Comparison of ENCODE assay signal across 17 cellular contexts in genomic region chr4:161714022-161714751, GRCh38.
DNase-seq lines count a peak whose midpoint lies in the region; ATAC-seq, FAIRE-seq and TF ChIP-seq lines count a peak whose summit lies in the region.
"Had no signal": no experiment of that assay in that cellular context is flagged by ENCODE, and none has a peak within 500 bp of the region (broad histone marks: within the 10 kb centered on the region; RNA-seq: fewer than 3 reads in every experiment).

No MANE protein-coding gene starts in this region.

- no TSS peak for BruUV-seq in MCF 10A (replicated peaks; lab: Mats Ljungman, UMichigan)

- H3K9me3 Mint-ChIP-seq in MCF 10A (ENCODE audit: unreplicated experiment) = peaks cover 14% of the 10 kb centered on the region
- H3K9me3 Mint-ChIP-seq in effector memory CD8-positive, alpha-beta T cell = peaks cover 7 to 14% of the 10 kb centered on the region in 2 donors
- H3K9me3 Mint-ChIP-seq in natural killer cell treated with Interleukin-12 subunit alpha and Interleukin-12 subunit beta and Interleukin-15 and Interleukin-18, amount 100 ng/mL, for 72 hours = peaks cover 12% of the 10 kb centered on the region
- H3K9me3 Mint-ChIP-seq: activated CD4-positive, alpha-beta T cell treated with anti-CD3 and anti-CD28 coated beads, Interleukin-2, amount 10 ng/mL, durations not matched to agents 24 days and 14 days; endodermal cell had no signal

- H3K27ac ChIP-seq in breast epithelium (no peak overlapping the region), WERI-Rb-1 (peak overlapping the region; percentile 89)
- H3K27ac ChIP-seq: A549, KMS-11, left lung had no signal

- ATAC-seq in effector memory CD8-positive, alpha-beta T cell (replicated peaks) = no peak
- ATAC-seq in natural killer cell treated with Interleukin-12 subunit alpha and Interleukin-12 subunit beta and Interleukin-15 and Interleukin-18, amount 100 ng/mL, for 72 hours = no peak
- ATAC-seq: A549, left lung had no signal

- CTCF ChIA-PET in MCF 10A (lab: Yijun Ruan, JAX) = interaction anchor here (1.0 kb wide), 1 partner anchor 11 kb away, joined by 3 read pairs; no protein-coding TSS in a partner anchor

- H3K4me3 ChIP-seq in breast epithelium (no peak overlapping the region), WERI-Rb-1 (ENCODE audit: low read depth, low read length) (no peak overlapping the region; the same call in 1 of the 2 replicates), fibroblast of villous mesenchyme (ENCODE audit: low read depth, low read length) (no peak overlapping the region)
- H3K4me3 ChIP-seq: A549, left lung had no signal

- H3K36me3 ChIP-seq in breast epithelium (no peaks in the 10 kb centered on the region), WERI-Rb-1 (no peaks in the 10 kb centered on the region)
- H3K36me3 ChIP-seq: left lung had no signal

- no peaks in the 10 kb centered on the region for H3K4me1 ChIP-seq in breast epithelium
- H3K4me1 ChIP-seq: A549, left lung had no signal

- TF ChIP-seq POLR2A in breast epithelium (IDR thresholded peaks at IDR 0.05) = no peak
- no peak for TF ChIP-seq POLR2A in GM12891 (IDR thresholded peaks at IDR 0.05; ENCODE audit: low read depth, low read length)

- peak overlapping the region; percentile 89 for H3K27ac Mint-ChIP-seq in MCF 10A (ENCODE audit: low read depth, unreplicated experiment)
- H3K27ac Mint-ChIP-seq in effector memory CD8-positive, alpha-beta T cell = no peak overlapping the region
- no peak overlapping the region for H3K27ac Mint-ChIP-seq in natural killer cell treated with Interleukin-12 subunit alpha and Interleukin-12 subunit beta and Interleukin-15 and Interleukin-18, amount 100 ng/mL, for 72 hours
- H3K27ac Mint-ChIP-seq: activated CD4-positive, alpha-beta T cell treated with anti-CD3 and anti-CD28 coated beads, Interleukin-2, amount 10 ng/mL, durations not matched to agents 24 days and 14 days; endodermal cell; progenitor cell of endocrine pancreas; type B pancreatic cell had no signal

- no peaks in the 10 kb centered on the region for H3K36me3 Mint-ChIP-seq in MCF 10A (ENCODE audit: insufficient read depth, unreplicated experiment)
- no peaks in the 10 kb centered on the region for H3K36me3 Mint-ChIP-seq in effector memory CD8-positive, alpha-beta T cell (ENCODE audit: insufficient read depth)
- H3K36me3 Mint-ChIP-seq in natural killer cell treated with Interleukin-12 subunit alpha and Interleukin-12 subunit beta and Interleukin-15 and Interleukin-18, amount 100 ng/mL, for 72 hours = peaks cover 4% of the 10 kb centered on the region
- H3K36me3 Mint-ChIP-seq: type B pancreatic cell had no signal

- peaks cover 20% of the 10 kb centered on the region for H3K4me1 Mint-ChIP-seq in MCF 10A (ENCODE audit: insufficient read depth, unreplicated experiment)
- H3K4me1 Mint-ChIP-seq in effector memory CD8-positive, alpha-beta T cell (ENCODE audit: low read depth in 2 of 2) = no peaks in the 10 kb centered on the region
- no peaks in the 10 kb centered on the region for H3K4me1 Mint-ChIP-seq in natural killer cell treated with Interleukin-12 subunit alpha and Interleukin-12 subunit beta and Interleukin-15 and Interleukin-18, amount 100 ng/mL, for 72 hours (ENCODE audit: low read depth in 2 of 2)
- H3K4me1 Mint-ChIP-seq: activated CD4-positive, alpha-beta T cell treated with anti-CD3 and anti-CD28 coated beads, Interleukin-2, amount 10 ng/mL, durations not matched to agents 24 days and 14 days; endodermal cell had no signal

- intact Hi-C loops in MCF 10A (cut with micrococcal nuclease) = no loop called here
- intact Hi-C loops in breast epithelium (cut with DNase I; ENCODE audit: low total_unique reads) = no loop called here

- POLR2A ChIA-PET in MCF 10A (lab: Yijun Ruan, JAX) = interaction anchor here (0.6 to 1.0 kb wide), 2 partner anchors 15 to 1856 kb away, joined by 3 read pairs; no protein-coding TSS in a partner anchor

- no peak for TF ChIP-seq CTCF in MCF 10A (IDR thresholded peaks at IDR 0.05; ENCODE audit: unreplicated experiment)
- TF ChIP-seq CTCF in breast epithelium (IDR thresholded peaks at IDR 0.05) = no peak
- TF ChIP-seq CTCF in WERI-Rb-1 (IDR thresholded peaks at IDR 0.05; ENCODE audit: low read depth, low read length) = no peak
- no peak for TF ChIP-seq CTCF in fibroblast of villous mesenchyme (IDR thresholded peaks at IDR 0.05; ENCODE audit: insufficient read depth, low read depth, low read length)

- peak; percentile 69 for DNase-seq in MCF 10A (ENCODE audit: unreplicated experiment)
- no peak for DNase-seq in breast epithelium (ENCODE audit: low spot score in 2 of 2)
- DNase-seq in WERI-Rb-1 = peak; percentile 58
- DNase-seq in fibroblast of villous mesenchyme (ENCODE audit: low read depth) = peak; percentile 78
- DNase-seq in NCI-H226 = no peak
- no peak for DNase-seq in effector memory CD8-positive, alpha-beta T cell
- DNase-seq in GM12891 (ENCODE audit: insufficient read length, low spot score) = no peak
- no peak for DNase-seq in natural killer cell treated with Interleukin-12 subunit alpha and Interleukin-12 subunit beta and Interleukin-15 and Interleukin-18, amount 100 ng/mL, for 72 hours (ENCODE audit: low spot score)
- DNase-seq: activated CD4-positive, alpha-beta T cell treated with anti-CD3 and anti-CD28 coated beads, Interleukin-2, amount 10 ng/mL, durations not matched to agents 24 days and 14 days; activated naive CD4-positive, alpha-beta T cell treated with Interleukin-2 at 50 U/mL for 16 hours; endodermal cell; left lung had no signal

- no peaks in the 10 kb centered on the region for H3K27me3 ChIP-seq in breast epithelium
- H3K27me3 ChIP-seq in WERI-Rb-1 (ENCODE audit: insufficient read depth, low read depth, severe bottlenecking) = no peaks in the 10 kb centered on the region
- H3K27me3 ChIP-seq: left lung had no signal

- no peak for FAIRE-seq in GM12891 (lab: Jason Lieb, UNC)
- FAIRE-seq: A549, H1 had no signal

- no peaks in the 10 kb centered on the region for H3K27me3 Mint-ChIP-seq in MCF 10A (ENCODE audit: insufficient read depth, unreplicated experiment)
- no peaks in the 10 kb centered on the region for H3K27me3 Mint-ChIP-seq in effector memory CD8-positive, alpha-beta T cell
- H3K27me3 Mint-ChIP-seq in natural killer cell treated with Interleukin-12 subunit alpha and Interleukin-12 subunit beta and Interleukin-15 and Interleukin-18, amount 100 ng/mL, for 72 hours = no peaks in the 10 kb centered on the region
- H3K27me3 Mint-ChIP-seq: activated CD4-positive, alpha-beta T cell treated with anti-CD3 and anti-CD28 coated beads, Interleukin-2, amount 10 ng/mL, durations not matched to agents 24 days and 14 days; progenitor cell of endocrine pancreas; type B pancreatic cell had no signal

- H3K9me3 ChIP-seq in breast epithelium (no peaks in the 10 kb centered on the region), WERI-Rb-1 (ENCODE audit: severe bottlenecking) (no peaks in the 10 kb centered on the region)
- H3K9me3 ChIP-seq: A549, left lung had no signal

- peak overlapping the region; percentile 36 for H3K4me3 Mint-ChIP-seq in MCF 10A (ENCODE audit: unreplicated experiment)
- H3K4me3 Mint-ChIP-seq in effector memory CD8-positive, alpha-beta T cell = no peak overlapping the region
- H3K4me3 Mint-ChIP-seq in natural killer cell treated with Interleukin-12 subunit alpha and Interleukin-12 subunit beta and Interleukin-15 and Interleukin-18, amount 100 ng/mL, for 72 hours = no peak overlapping the region
- H3K4me3 Mint-ChIP-seq: activated CD4-positive, alpha-beta T cell treated with anti-CD3 and anti-CD28 coated beads, Interleukin-2, amount 10 ng/mL, durations not matched to agents 24 days and 14 days; endodermal cell; type B pancreatic cell had no signal

TF ChIP-seq in GM12891, 5 proteins besides CTCF, POLR2A, EP300 and RAD21:
- TF ChIP-seq POLR2AphosphoS5 (IDR thresholded peaks at IDR 0.05; ENCODE audit: low read depth, low read length) = no peak
- TF ChIP-seq PAX5 (IDR thresholded peaks at IDR 0.05; ENCODE audit: insufficient read depth, low read length, severe bottlenecking) = no peak
- no peak for TF ChIP-seq SPI1 (IDR thresholded peaks at IDR 0.05; ENCODE audit: low read depth, low read length)
- TF ChIP-seq TAF1 (IDR thresholded peaks at IDR 0.05; ENCODE audit: low read depth, low read length) = no peak
- TF ChIP-seq POU2F2 (IDR thresholded peaks at IDR 0.05; ENCODE audit: low read depth, low read length) = no peak
TF ChIP-seq in GM12891: peak in this region for 0.

Comparison
In these comparisons a context has a peak if more than half of its experiments do, and no peak if none do; other contexts are left out.
1. DNase-seq: peak in MCF 10A (single experiment), WERI-Rb-1 (single experiment) and fibroblast of villous mesenchyme (single experiment); none in breast epithelium (0 of 2), NCI-H226 (single experiment), effector memory CD8-positive, alpha-beta T cell (0 of 3), GM12891 (single experiment) and natural killer cell treated with Interleukin-12 subunit alpha and Interleukin-12 subunit beta and Interleukin-15 and Interleukin-18, amount 100 ng/mL, for 72 hours (single experiment).